ENCODE assay signal across 19 cellular contexts in genomic region chr1:107246775-107247345, GRCh38.
DNase-seq lines count a peak whose midpoint lies in the region; ATAC-seq and TF ChIP-seq lines count a peak whose summit lies in the region.
"Had no signal": no experiment of that assay in that cellular context is flagged by ENCODE, and none has a peak within 500 bp of the region (broad histone marks: within the 10 kb centered on the region; RNA-seq: fewer than 3 reads in every experiment).

No MANE protein-coding gene starts in this region.

- TF ChIP-seq CTCF in ovary (IDR thresholded peaks at IDR 0.05) = no peak
- TF ChIP-seq CTCF in omental fat pad (IDR thresholded peaks at IDR 0.05) = no peak

- no peaks in the 10 kb centered on the region for H3K36me3 Mint-ChIP-seq in activated CD4-positive, alpha-beta T cell treated with anti-CD3 and anti-CD28 coated beads for 36 hours (ENCODE audit: low read depth)

- ATAC-seq in GM18858 (IDR thresholded peaks at IDR 0.05; ENCODE audit: unreplicated experiment) = peak; percentile 57
- peak; percentile 68 for ATAC-seq in GM21528 (IDR thresholded peaks at IDR 0.05; ENCODE audit: low FRiP score, unreplicated experiment)
- ATAC-seq in HG03432 (IDR thresholded peaks at IDR 0.05; ENCODE audit: unreplicated experiment) = peak; percentile 77
- no peak for ATAC-seq in activated CD4-positive, alpha-beta T cell treated with anti-CD3 and anti-CD28 coated beads for 36 hours
- ATAC-seq in omental fat pad (ENCODE audit: low FRiP score) = no peak
- ATAC-seq: activated CD4-positive, CD25-positive, alpha-beta regulatory T cell treated with anti-CD3 and anti-CD28 coated beads, Interleukin-2, amount 50 U/mL, for 24 hours had no signal

- DNase-seq in kidney tubule cell (ENCODE audit: low spot score) (peak; percentile 14), ovary (no peak), omental fat pad (ENCODE audit: low spot score) (no peak)
- no peak for DNase-seq in stimulated activated CD4-positive, alpha-beta T cell treated with anti-CD3 and anti-CD28 coated beads, Interleukin-1b, Interleukin-23, amount 100 ng/mL, for 48 hours
- DNase-seq in activated CD4-positive, alpha-beta T cell treated with anti-CD3 and anti-CD28 coated beads for 36 hours = no peak
- DNase-seq: activated T-cell treated with anti-CD3 and anti-CD28 coated beads, Interleukin-2, amount 50 U/mL, for 1 hour; cortex of kidney; DMS79; GM23248; KBM-7; midbrain; NCI-H1930; stimulated activated CD4-positive, alpha-beta T cell treated with anti-CD3 and anti-CD28 coated beads, Interleukin-4, amount 100 ng/mL, for 1 hour; stimulated activated naive CD4-positive, alpha-beta T cell had no signal

- intact Hi-C loops in ovary (cut with DNase I) = no loop called here
- intact Hi-C loops in activated CD4-positive, alpha-beta T cell treated with anti-CD3 and anti-CD28 coated beads for 36 hours (cut with DNase I, micrococcal nuclease) = no loop called here

- peaks cover 12% of the 10 kb centered on the region for H3K27me3 Mint-ChIP-seq in activated CD4-positive, alpha-beta T cell treated with anti-CD3 and anti-CD28 coated beads for 36 hours

- H3K36me3 ChIP-seq in ovary = no peaks in the 10 kb centered on the region

- H3K4me1 ChIP-seq in ovary (ENCODE audit: insufficient read depth) = no peaks in the 10 kb centered on the region

- CTCF ChIA-PET in activated CD4-positive, alpha-beta T cell treated with anti-CD3 and anti-CD28 coated beads for 36 hours (lab: Charles Lee) = no interaction called here

- POLR2A ChIA-PET in activated CD4-positive, alpha-beta T cell treated with anti-CD3 and anti-CD28 coated beads for 36 hours (lab: Charles Lee) = no interaction called here

- no peak overlapping the region for H3K27ac Mint-ChIP-seq in activated CD4-positive, alpha-beta T cell treated with anti-CD3 and anti-CD28 coated beads for 36 hours

- no peaks in the 10 kb centered on the region for H3K9me3 ChIP-seq in ovary

- peaks cover 9% of the 10 kb centered on the region for H3K4me1 Mint-ChIP-seq in activated CD4-positive, alpha-beta T cell treated with anti-CD3 and anti-CD28 coated beads for 36 hours

- H3K27me3 ChIP-seq in ovary = no peaks in the 10 kb centered on the region

- WGBS in ovary, 3 donors = 79 to 92% (median 82%) methylated on average over 8 of the region's 8 CpGs

- no peak overlapping the region for H3K4me3 Mint-ChIP-seq in activated CD4-positive, alpha-beta T cell treated with anti-CD3 and anti-CD28 coated beads for 36 hours

- no peak for TF ChIP-seq POLR2A in ovary (IDR thresholded peaks at IDR 0.05)

- no peak for TF ChIP-seq EP300 in ovary (IDR thresholded peaks at IDR 0.05)

- H3K4me3 ChIP-seq in ovary = no peak overlapping the region
- H3K4me3 ChIP-seq: GM23248, SK-N-MC had no signal

- no peaks in the 10 kb centered on the region for H3K9me3 Mint-ChIP-seq in activated CD4-positive, alpha-beta T cell treated with anti-CD3 and anti-CD28 coated beads for 36 hours (ENCODE audit: low read depth)

- no peak overlapping the region for H3K27ac ChIP-seq in ovary
- H3K27ac ChIP-seq: GM23248, SK-N-MC had no signal

Comparison
In these comparisons a context has a peak if more than half of its experiments do, and no peak if none do; other contexts are left out.
1. ATAC-seq: peak in GM18858 (single experiment), GM21528 (single experiment) and HG03432 (single experiment); none in activated CD4-positive, alpha-beta T cell treated with anti-CD3 and anti-CD28 coated beads for 36 hours (single experiment) and omental fat pad (single experiment).